ENCODE assay signal across 1 cellular context in genomic region chr2:94997981-94998920, GRCh38.
TF ChIP-seq lines count a peak whose summit lies in the region.

No MANE protein-coding gene starts in this region.

TF ChIP-seq in HepG2, 621 proteins besides CTCF, POLR2A, EP300 and RAD21 (continued from another document):
- TF ChIP-seq ZNF883 (CRISPR knock-in tag; IDR thresholded peaks at IDR 0.05; ENCODE audit: not compliant biosample characterization), result no peak
